Comparison of ENCODE assay signal across 14 cellular contexts in genomic region chr5:176742246-176743105, GRCh38.
DNase-seq lines count a peak whose midpoint lies in the region; ATAC-seq and TF ChIP-seq lines count a peak whose summit lies in the region.
"Had no signal": no experiment of that assay in that cellular context is flagged by ENCODE, and none has a peak within 500 bp of the region (broad histone marks: within the 10 kb centered on the region; RNA-seq: fewer than 3 reads in every experiment).

No MANE protein-coding gene starts in this region.

- H3K9me3 Mint-ChIP-seq in WTC11: no peaks in the 10 kb centered on the region

- H3K27ac Mint-ChIP-seq in WTC11: no peak overlapping the region

- no peak for TF ChIP-seq CTCF in cardiac muscle cell (IDR thresholded peaks at IDR 0.05; ENCODE audit: low read depth, low read length)
- no peak for TF ChIP-seq CTCF in WTC11 (IDR thresholded peaks at IDR 0.05)
- no peak for TF ChIP-seq CTCF in upper lobe of right lung (IDR thresholded peaks at IDR 0.05)

- H3K36me3 ChIP-seq in cardiac muscle cell (no peaks in the 10 kb centered on the region), upper lobe of right lung (no peaks in the 10 kb centered on the region)
- H3K36me3 ChIP-seq: ascending aorta had no signal

- H3K4me1 ChIP-seq in cardiac muscle cell (ENCODE audit: low read depth): peaks cover 6% of the 10 kb centered on the region
- H3K4me1 ChIP-seq in upper lobe of right lung: no peaks in the 10 kb centered on the region
- H3K4me1 ChIP-seq: ascending aorta had no signal

- intact Hi-C loops in left ventricle myocardium superior (cut with micrococcal nuclease): no loop called here
- intact Hi-C loops in upper lobe of right lung (cut with DNase I): no loop called here

- no peak for ATAC-seq in left ventricle myocardium superior
- ATAC-seq in WTC11: no peak
- no peak for ATAC-seq in upper lobe of right lung
- ATAC-seq in HG03039 (IDR thresholded peaks at IDR 0.05; ENCODE audit: unreplicated experiment): no peak

- H3K4me1 Mint-ChIP-seq in WTC11: peaks cover 73% of the 10 kb centered on the region

- H3K9me3 ChIP-seq in cardiac muscle cell (ENCODE audit: low read depth) (no peaks in the 10 kb centered on the region), upper lobe of right lung (no peaks in the 10 kb centered on the region)
- H3K9me3 ChIP-seq: ascending aorta had no signal

- POLR2A ChIA-PET in WTC11 (lab: Charles Lee): no interaction called here

- DNase-seq in cardiac muscle cell (ENCODE audit: low read depth in 1 of 2, low spot score in 1 of 2) (no peak), left ventricle myocardium superior (no peak), WTC11 (ENCODE audit: low spot score) (no peak), islet precursor cell (peak; percentile 25), upper lobe of right lung (peak; percentile 15), COLO668 (lab: John Stamatoyannopoulos, UW; ENCODE audit: unreplicated experiment) (no peak), OCI-M2 (lab: John Stamatoyannopoulos, UW; ENCODE audit: unreplicated experiment) (no peak)
- DNase-seq: activated CD4-positive, alpha-beta T cell treated with anti-CD3 and anti-CD28 coated beads for 4 hours; DMS153; NCI-H1694; occipital lobe; stimulated activated CD4-positive, alpha-beta T cell treated with anti-CD3 and anti-CD28 coated beads, Interleukin-12 subunit alpha, Interleukin-12 subunit beta, amount 100 ng/mL, for 4 hours had no signal

- peaks cover 43% of the 10 kb centered on the region for H3K27me3 Mint-ChIP-seq in WTC11 (ENCODE audit: low read depth)

- H3K27ac ChIP-seq in cardiac muscle cell (no peak overlapping the region), upper lobe of right lung (no peak overlapping the region)
- H3K27ac ChIP-seq: ascending aorta had no signal

- peak overlapping the region; percentile 20 for H3K4me3 ChIP-seq in cardiac muscle cell
- no peak overlapping the region for H3K4me3 ChIP-seq in upper lobe of right lung
- H3K4me3 ChIP-seq: ascending aorta had no signal

- CTCF ChIA-PET in WTC11 (lab: Charles Lee): interaction anchor here (1.0 to 8.1 kb wide), 4 partner anchors 10 to 83 kb away, joined by 5 to 106 read pairs (median 21); no protein-coding TSS in a partner anchor

- H3K36me3 Mint-ChIP-seq in WTC11: no peaks in the 10 kb centered on the region

- H3K4me3 Mint-ChIP-seq in WTC11: peak overlapping the region; percentile 55

- peaks cover 36% of the 10 kb centered on the region for H3K27me3 ChIP-seq in cardiac muscle cell
- peaks cover 94% of the 10 kb centered on the region for H3K27me3 ChIP-seq in upper lobe of right lung

TF ChIP-seq in WTC11, 78 proteins besides CTCF, POLR2A, EP300 and RAD21:
- TF ChIP-seq TEAD1 (CRISPR knock-in tag; IDR thresholded peaks at IDR 0.05) (no peak), GTF2I (CRISPR knock-in tag; conservative IDR thresholded peaks at IDR 0.05) (peak; percentile 85)
TF ChIP-seq in WTC11: peak in this region for 1.

Comparison
In these comparisons a context has a peak if more than half of its experiments do, and no peak if none do; other contexts are left out.
1. DNase-seq: peak in islet precursor cell (single experiment) and upper lobe of right lung (single experiment); none in cardiac muscle cell (0 of 2), left ventricle myocardium superior (single experiment), WTC11 (single experiment), COLO668 (single experiment) and OCI-M2 (single experiment).